In genomic region chr2:98479959-98480524, GRCh38 we compare ENCODE assay signal across 9 cellular contexts. TPM values are rescaled to one million over a fixed set of nuclear protein-coding genes. Genes with fewer than 3 reads are reported as not detected.
A peak's percentile ranks its signal among the peaks of the same experiment; 100 is the strongest.
DNase-seq lines count a peak whose midpoint lies in the region; ATAC-seq and TF ChIP-seq lines count a peak whose summit lies in the region.
"Had no signal": no experiment of that assay in that cellular context is flagged by ENCODE, and none has a peak within 500 bp of the region (broad histone marks: within the 10 kb centered on the region; RNA-seq: fewer than 3 reads in every experiment).

No MANE protein-coding gene starts in this region.

- peaks cover 99% of the 10 kb centered on the region for H3K4me1 Mint-ChIP-seq in activated T-cell treated with anti-CD3 and anti-CD28 coated beads, Interleukin-2, amount 50 U/mL, for 24 hours (ENCODE audit: low read depth)

- H3K36me3 Mint-ChIP-seq in activated T-cell treated with anti-CD3 and anti-CD28 coated beads, Interleukin-2, amount 50 U/mL, for 24 hours (ENCODE audit: low read depth): peaks cover 6% of the 10 kb centered on the region

- TF ChIP-seq CTCF in heart right ventricle (IDR thresholded peaks at IDR 0.05) (peak in 1 of 9 donors; percentile 10), GM10248 (IDR thresholded peaks at IDR 0.05; ENCODE audit: control extremely low read depth, extremely low read depth, low read depth, missing control alignments) (no peak)

- no peaks in the 10 kb centered on the region for H3K27me3 Mint-ChIP-seq in activated T-cell treated with anti-CD3 and anti-CD28 coated beads, Interleukin-2, amount 50 U/mL, for 24 hours

- CTCF ChIA-PET in GM10248 (lab: Yijun Ruan, JAX): interaction anchor here (1.0 to 4.5 kb wide), 9 partner anchors 8 to 67 kb away, joined by 3 to 21 read pairs (median 6); no protein-coding TSS in a partner anchor

- peak overlapping the region; percentile 49 for H3K4me3 Mint-ChIP-seq in activated T-cell treated with anti-CD3 and anti-CD28 coated beads, Interleukin-2, amount 50 U/mL, for 24 hours

- no peak overlapping the region for H3K4me3 ChIP-seq in heart right ventricle
- H3K4me3 ChIP-seq: upper lobe of left lung had no signal

- ATAC-seq in GM19463 (IDR thresholded peaks at IDR 0.05; ENCODE audit: unreplicated experiment): peak; percentile 45
- peak; percentile 82 to 92 (median 86) for ATAC-seq in heart right ventricle
- no peak for ATAC-seq in HG03095 (IDR thresholded peaks at IDR 0.05; ENCODE audit: unreplicated experiment)

- WGBS in heart right ventricle, 2 donors: 24 to 28% methylated on average over 4 of the region's 4 CpGs

- intact Hi-C loops in heart right ventricle (cut with DNase I): loop anchor here in 1 of 10 donors (5.0 kb wide), 1 partner anchor 33 kb away; no protein-coding TSS in a partner anchor

- H3K9me3 Mint-ChIP-seq in activated T-cell treated with anti-CD3 and anti-CD28 coated beads, Interleukin-2, amount 50 U/mL, for 24 hours: no peaks in the 10 kb centered on the region

- H3K36me3 ChIP-seq in heart right ventricle: no peaks in the 10 kb centered on the region
- H3K36me3 ChIP-seq: upper lobe of left lung had no signal

- DNase-seq in COLO829 (ENCODE audit: low spot score): peak; percentile 30
- DNase-seq in NCI-H1417 treated with DMSO at 0.1 percent for 48 hours (lab: John Stamatoyannopoulos, UW): peak; percentile 23
- DNase-seq in activated T-cell treated with anti-CD3 and anti-CD28 coated beads, Interleukin-2, amount 50 U/mL, for 24 hours: peak; percentile 66
- DNase-seq in heart right ventricle: peak; percentile 65 to 76
- peak; percentile 45 for DNase-seq in stimulated activated CD4-positive, alpha-beta T cell treated with anti-CD3 and anti-CD28 coated beads, Interleukin-4, amount 100 ng/mL, for 1 hour
- DNase-seq in GM10248 (ENCODE audit: extremely low spot score): no peak

- peak overlapping the region in 6 of 10 donors; percentile 39 to 74 (median 58) for H3K27ac ChIP-seq in heart right ventricle

- peaks cover 35 to 97% (median 74%) of the 10 kb centered on the region in 9 donors for H3K4me1 ChIP-seq in heart right ventricle

- peak overlapping the region; percentile 90 for H3K27ac Mint-ChIP-seq in activated T-cell treated with anti-CD3 and anti-CD28 coated beads, Interleukin-2, amount 50 U/mL, for 24 hours

- no peaks in the 10 kb centered on the region for H3K9me3 ChIP-seq in heart right ventricle
- H3K9me3 ChIP-seq: upper lobe of left lung had no signal

- H3K27me3 ChIP-seq in heart right ventricle: no peaks in the 10 kb centered on the region
- H3K27me3 ChIP-seq: upper lobe of left lung had no signal

- POLR2A ChIA-PET in GM10248 (lab: Yijun Ruan, JAX): interaction anchor here (1.4 to 1.8 kb wide), 2 partner anchors 8 to 12 kb away, joined by 5 to 12 read pairs; no protein-coding TSS in a partner anchor

RNA-seq across cellular contexts. Expression of gene INPP4A, which starts 35.4 kb away (rescaled TPM):
- 10 to 100 TPM; 15.8 to 31.2 (median 22.0) TPM for total RNA-seq in heart right ventricle
- polyA plus RNA-seq in heart right ventricle: 1 to 10 TPM; 3.8 to 7.5 TPM
